22 cellular contexts compared by ENCODE assay signal in the genomic region with DNA sequence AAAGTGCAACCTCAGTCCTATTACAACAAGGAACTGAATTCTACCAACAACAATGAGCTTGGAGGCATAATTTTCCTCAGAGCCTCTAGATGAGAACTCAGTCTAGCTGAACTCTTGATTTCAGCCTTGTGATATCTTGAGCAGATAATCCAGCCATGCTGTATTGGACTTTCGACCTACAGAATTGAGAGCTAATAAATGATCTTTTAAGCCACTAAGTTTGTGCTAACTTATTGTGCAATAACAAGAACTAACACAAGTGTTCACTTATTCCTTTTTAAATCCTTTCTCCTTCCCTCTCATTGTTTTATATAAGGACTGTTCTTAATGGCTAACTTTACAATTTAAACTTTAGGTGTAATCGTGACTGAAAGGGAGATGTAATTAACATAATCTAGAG.
A peak's percentile ranks its signal among the peaks of the same experiment; 100 is the strongest.
DNase-seq lines count a peak whose midpoint lies in the region; ATAC-seq, FAIRE-seq and TF ChIP-seq lines count a peak whose summit lies in the region.
"Had no signal": no experiment of that assay in that cellular context is flagged by ENCODE, and none has a peak within 500 bp of the region (broad histone marks: within the 10 kb centered on the region; RNA-seq: fewer than 3 reads in every experiment).

No MANE protein-coding gene starts in this region.

- no peak for FAIRE-seq in K562 (lab: Jason Lieb, UNC)
- FAIRE-seq: GM12878 had no signal

- no peak overlapping the region for H2AK5ac ChIP-seq in H9 (ENCODE audit: insufficient read length, low read length)

- H3K4me1 ChIP-seq in A673 (ENCODE audit: insufficient read depth, low read length, poor library complexity, severe bottlenecking) (peaks cover 2% of the 10 kb centered on the region), H9 (ENCODE audit: insufficient read depth, low read length) (peaks cover 5% of the 10 kb centered on the region; the same call in 1 of the 2 replicates), K562 (replicated peaks in 1 of 2; ENCODE audit: control insufficient read depth in 2 of 2, insufficient read depth in 2 of 2, low read length in 2 of 2) (no peaks in the 10 kb centered on the region), neural progenitor cell (no peaks in the 10 kb centered on the region), smooth muscle cell (ENCODE audit: low read depth) (no peaks in the 10 kb centered on the region)
- H3K4me1 ChIP-seq: BLaER1 treated with 17β-estradiol and CSF1 and Interleukin-3, amounts not matched to agents 10 nM and 100 nM; HAP-1 had no signal

- H3K27ac ChIP-seq in A673 (ENCODE audit: low read depth, low read length, poor library complexity, severe bottlenecking): peak overlapping the region; percentile 12
- H3K27ac ChIP-seq in H9 (ENCODE audit: insufficient read length, low read depth, low read length): no peak overlapping the region
- no peak overlapping the region for H3K27ac ChIP-seq in K562 (ENCODE audit: extremely low read depth, low read depth, low read length)
- no peak overlapping the region for H3K27ac ChIP-seq in neural progenitor cell
- no peak overlapping the region for H3K27ac ChIP-seq in smooth muscle cell (ENCODE audit: low read depth)
- H3K27ac ChIP-seq: BLaER1 treated with 17β-estradiol and CSF1 and Interleukin-3, amounts not matched to agents 10 nM and 100 nM; KMS-11 had no signal

- no peaks in the 10 kb centered on the region for H3K9me1 ChIP-seq in K562 (ENCODE audit: control insufficient read depth, insufficient read depth, low read length)

- intact Hi-C loops in A673 (cut with micrococcal nuclease; ENCODE audit: unreplicated experiment) (no loop called here), K562 (cut with micrococcal nuclease) (no loop called here)

- H3K9ac ChIP-seq in H9 (ENCODE audit: extremely low read depth, insufficient read length, low read length) (no peak overlapping the region), K562 (ENCODE audit: insufficient read depth in 1 of 2, low read depth in 2 of 2, low read length in 2 of 2) (no peak overlapping the region), neural progenitor cell (no peak overlapping the region), smooth muscle cell (ENCODE audit: low read depth) (no peak overlapping the region)
- H3K9ac ChIP-seq: BLaER1 treated with 17β-estradiol and CSF1 and Interleukin-3, amounts not matched to agents 10 nM and 100 nM; KMS-11 had no signal

- no peak overlapping the region for H3T11ph ChIP-seq in H9 (ENCODE audit: low read length)

- no peak overlapping the region for H2BK12ac ChIP-seq in H9 (ENCODE audit: insufficient read length, low read depth, low read length)

- no peak overlapping the region for H3K4me3 ChIP-seq in A673 (ENCODE audit: low read depth, low read length, poor library complexity, severe bottlenecking)
- H3K4me3 ChIP-seq in K562: no peak overlapping the region
- no peak overlapping the region for H3K4me3 ChIP-seq in neural progenitor cell
- H3K4me3 ChIP-seq in smooth muscle cell: no peak overlapping the region
- H3K4me3 ChIP-seq: BLaER1 treated with 17β-estradiol and CSF1 and Interleukin-3, amounts not matched to agents 10 nM and 100 nM; GM12878; HAP-1 had no signal

- no peak for TF ChIP-seq EP300 in K562 (IDR thresholded peaks at IDR 0.05; ENCODE audit: low read length)

- no peaks in the 10 kb centered on the region for H3K23me2 ChIP-seq in H9 (ENCODE audit: insufficient read length, low read depth, low read length, poor library complexity, severe bottlenecking)

- no TSS peak for BruUV-seq in A673 (replicated peaks; lab: Mats Ljungman, UMichigan)
- no TSS peak for BruUV-seq in K562 (replicated peaks; lab: Mats Ljungman, UMichigan)

- H3K9me3 ChIP-seq in A673 (ENCODE audit: low read depth, low read length, poor library complexity, severe bottlenecking) (no peaks in the 10 kb centered on the region), H9 (ENCODE audit: control insufficient read depth, low read depth, low read length) (no peaks in the 10 kb centered on the region), K562 (replicated peaks; ENCODE audit: control insufficient read depth, insufficient read depth, low read depth, low read length) (no peaks in the 10 kb centered on the region), neural progenitor cell (ENCODE audit: low read depth) (no peaks in the 10 kb centered on the region), smooth muscle cell (replicated peaks; ENCODE audit: low read depth) (no peaks in the 10 kb centered on the region)
- H3K9me3 ChIP-seq: BLaER1 treated with 17β-estradiol and CSF1 and Interleukin-3, amounts not matched to agents 10 nM and 100 nM; HAP-1 had no signal

- no peaks in the 10 kb centered on the region for H3K79me1 ChIP-seq in H9 (ENCODE audit: insufficient read depth, low read depth, low read length, poor library complexity, severe bottlenecking)

- H3F3A ChIP-seq in neural progenitor cell (ENCODE audit: low read depth): no peaks in the 10 kb centered on the region
- H3F3A ChIP-seq in smooth muscle cell (ENCODE audit: low read depth): no peaks in the 10 kb centered on the region

- H4K20me1 ChIP-seq in H9 (ENCODE audit: control insufficient read depth, insufficient read depth, insufficient read length) (no peaks in the 10 kb centered on the region), K562 (replicated peaks; ENCODE audit: control insufficient read depth, insufficient read depth, low read length) (no peaks in the 10 kb centered on the region), neural progenitor cell (ENCODE audit: low read depth) (no peaks in the 10 kb centered on the region), smooth muscle cell (ENCODE audit: low read depth) (no peaks in the 10 kb centered on the region)
- H4K20me1 ChIP-seq: BLaER1 treated with 17β-estradiol and CSF1 and Interleukin-3, amounts not matched to agents 10 nM and 100 nM had no signal

- H3K14ac ChIP-seq in H9 (ENCODE audit: insufficient read depth, low read length): no peak overlapping the region

- no peak overlapping the region for H3K23ac ChIP-seq in H9 (ENCODE audit: insufficient read length, low read depth, low read length)

- peak overlapping the region; percentile 3 for H2BK20ac ChIP-seq in H9 (ENCODE audit: low read depth, low read length, poor library complexity, severe bottlenecking)

- H2BK5ac ChIP-seq in H9 (ENCODE audit: insufficient read length, low read length): no peak overlapping the region

- H3K36me3 Mint-ChIP-seq in H9 (ENCODE audit: insufficient read depth in 1 of 3, low read depth in 3 of 3) (peaks cover 0 to 3% (median 0%) of the 10 kb centered on the region in 3 experiments; a peak in 1 of 7 replicates), neural progenitor cell (no peaks in the 10 kb centered on the region)
- H3K36me3 Mint-ChIP-seq: CD8-positive, alpha-beta T cell had no signal

- no peak overlapping the region for H3K56ac ChIP-seq in H9 (ENCODE audit: insufficient read length, low read depth, low read length)

- DNase-seq in A673 (ENCODE audit: low spot score) (no peak), H9 (no peak), K562 (ENCODE audit: extremely low read depth in 1 of 4, low spot score in 3 of 4) (no peak), neural progenitor cell (ENCODE audit: low spot score) (no peak), KBM-7 (no peak), smooth muscle cell (lab: John Stamatoyannopoulos, UW; ENCODE audit: unreplicated experiment) (no peak), GM13976 (ENCODE audit: low spot score) (no peak)
- DNase-seq: 8988T; Calu3; CD8-positive, alpha-beta T cell; DMS 273 treated with DMSO at 0.1 percent for 48 hours; DMS53; DND-41; EL; GOT3 had no signal

- no peak overlapping the region for H3K4ac ChIP-seq in H9 (ENCODE audit: low read depth, low read length)

- WGBS in H9 (ENCODE audit: extremely low coverage, insufficient read length, low lambda C conversion rate): no CpG with 5 or more reads among the region's 2 CpGs
- 4% methylated on average over 2 of the region's 2 CpGs for WGBS in K562 (ENCODE audit: insufficient coverage, low coverage, missing lambda C conversion rate)
- WGBS in smooth muscle cell (ENCODE audit: low lambda C conversion rate): 80% methylated on average over 2 of the region's 2 CpGs

- no peak overlapping the region for H3K18ac ChIP-seq in H9 (ENCODE audit: insufficient read length, low read depth, low read length)

- H4K8ac ChIP-seq in H9 (replicated peaks; ENCODE audit: insufficient read length, low read depth, low read length): no peak overlapping the region

- no peak overlapping the region for H4K5ac ChIP-seq in H9 (ENCODE audit: insufficient read length, low read depth, low read length)

- H2AFZ ChIP-seq in H9 (ENCODE audit: low read length) (no peak overlapping the region), K562 (ENCODE audit: low read depth, low read length) (no peak overlapping the region), neural progenitor cell (replicated peaks) (peak overlapping the region; percentile 13), smooth muscle cell (ENCODE audit: low read depth) (no peak overlapping the region)

- TF ChIP-seq POLR2A in K562 (conservative IDR thresholded peaks at IDR 0.05): no peak

- H3K36me3 ChIP-seq in A673 (ENCODE audit: insufficient read depth, low read length, poor library complexity, severe bottlenecking) (no peaks in the 10 kb centered on the region), K562 (ENCODE audit: control insufficient read depth, insufficient read depth, low read length) (no peaks in the 10 kb centered on the region), neural progenitor cell (no peaks in the 10 kb centered on the region), smooth muscle cell (ENCODE audit: low read depth) (no peaks in the 10 kb centered on the region)
- H3K36me3 ChIP-seq: BLaER1 treated with 17β-estradiol and CSF1 and Interleukin-3, amounts not matched to agents 10 nM and 100 nM; HAP-1 had no signal

- TF ChIP-seq CTCF in A673 (conservative IDR thresholded peaks at IDR 0.05; ENCODE audit: low read depth, low read length) (no peak), H9 (conservative IDR thresholded peaks at IDR 0.05) (no peak), K562 (IDR thresholded peaks at IDR 0.05 in 2 of 3, conservative IDR thresholded peaks at IDR 0.05 in 1 of 3; ENCODE audit: insufficient read depth in 2 of 3, low read depth in 1 of 3, low read length in 3 of 3) (no peak), neural progenitor cell (IDR thresholded peaks at IDR 0.05) (no peak), smooth muscle cell (IDR thresholded peaks at IDR 0.05; ENCODE audit: borderline replicate concordance, insufficient read depth, poor library complexity, severe bottlenecking) (no peak), GM13976 (IDR thresholded peaks at IDR 0.05; ENCODE audit: borderline replicate concordance, control extremely low read depth, extremely low read depth, insufficient read depth, missing control alignments) (no peak)

- no peak overlapping the region for H4K91ac ChIP-seq in H9 (ENCODE audit: insufficient read length, low read depth, low read length)

- no peak for TF ChIP-seq RAD21 in K562 (CRISPR knock-in tag; conservative IDR thresholded peaks at IDR 0.05 in 1 of 2, IDR thresholded peaks at IDR 0.05 in 1 of 2)

- CTCF ChIA-PET in A673 (lab: Charles Lee): no interaction called here
- CTCF ChIA-PET in K562 (lab: Yijun Ruan, JAX; ENCODE audit: low intra/inter-chr PET ratio): no interaction called here

- H3K27me3 Mint-ChIP-seq in H9 (ENCODE audit: low read depth) (no peaks in the 10 kb centered on the region), neural progenitor cell (ENCODE audit: insufficient read depth, low read depth) (no peaks in the 10 kb centered on the region)

- POLR2A ChIA-PET in A673 (lab: Charles Lee; ENCODE audit: low non-redundant PET) (no interaction called here), K562 (lab: Yijun Ruan, JAX) (no interaction called here)

- H3K9me3 Mint-ChIP-seq in H9 (no peaks in the 10 kb centered on the region), neural progenitor cell (no peaks in the 10 kb centered on the region)
- H3K9me3 Mint-ChIP-seq: CD8-positive, alpha-beta T cell had no signal

- H2BK120ac ChIP-seq in H9 (ENCODE audit: low read depth, low read length, poor library complexity, severe bottlenecking): no peak overlapping the region

- peaks cover 12 to 23% of the 10 kb centered on the region in 2 experiments for H3K4me1 Mint-ChIP-seq in H9
- H3K4me1 Mint-ChIP-seq in neural progenitor cell: no peaks in the 10 kb centered on the region
- H3K4me1 Mint-ChIP-seq: B cell had no signal

- peaks cover 4% of the 10 kb centered on the region for H3K27me3 ChIP-seq in A673 (replicated peaks; ENCODE audit: insufficient read depth, low read depth, low read length, poor library complexity)
- H3K27me3 ChIP-seq in H9 (ENCODE audit: insufficient read depth, low read length): no peaks in the 10 kb centered on the region
- H3K27me3 ChIP-seq in K562 (ENCODE audit: control insufficient read depth in 2 of 2, insufficient read depth in 2 of 2, low read length in 2 of 2): no peaks in the 10 kb centered on the region
- no peaks in the 10 kb centered on the region for H3K27me3 ChIP-seq in neural progenitor cell
- H3K27me3 ChIP-seq in smooth muscle cell (ENCODE audit: low read depth): no peaks in the 10 kb centered on the region

- no peak overlapping the region for H3K27ac Mint-ChIP-seq in H9
- H3K27ac Mint-ChIP-seq in neural progenitor cell: no peak overlapping the region
- H3K27ac Mint-ChIP-seq: B cell; CD8-positive, alpha-beta T cell; IgD-negative memory B cell had no signal

- in situ Hi-C loops in K562 (cut with MboI): no loop called here
- in situ Hi-C loops in KBM-7 (cut with MboI; ENCODE audit: low pct_unique_long_range_greater_than_20kb, low sequenced_read_pairs): no loop called here
- in situ Hi-C loops in GM13976 (cut with MboI; ENCODE audit: low sequenced_read_pairs, unreplicated experiment): no loop called here

- no peak overlapping the region for H2BK15ac ChIP-seq in H9 (ENCODE audit: low read depth, low read length)

- H3K79me2 ChIP-seq in H9 (ENCODE audit: insufficient read depth, low read length) (no peaks in the 10 kb centered on the region), K562 (ENCODE audit: control insufficient read depth, insufficient read depth, low read length) (no peaks in the 10 kb centered on the region), neural progenitor cell (ENCODE audit: low read depth) (no peaks in the 10 kb centered on the region), smooth muscle cell (ENCODE audit: low read depth) (no peaks in the 10 kb centered on the region)

- no peak overlapping the region for H3K4me2 ChIP-seq in H9 (ENCODE audit: insufficient read depth, insufficient read length, low read length)
- no peak overlapping the region for H3K4me2 ChIP-seq in K562 (ENCODE audit: insufficient read depth, low read length)
- H3K4me2 ChIP-seq in neural progenitor cell: no peak overlapping the region
- no peak overlapping the region for H3K4me2 ChIP-seq in smooth muscle cell
- H3K4me2 ChIP-seq: BLaER1 treated with 17β-estradiol and CSF1 and Interleukin-3, amounts not matched to agents 10 nM and 100 nM; KMS-11 had no signal

- H3K4me3 Mint-ChIP-seq in H9 (no peak overlapping the region), neural progenitor cell (no peak overlapping the region)
- H3K4me3 Mint-ChIP-seq: B cell; CD8-positive, alpha-beta T cell; IgD-negative memory B cell had no signal

- ATAC-seq in K562 (no peak), GM18868 (IDR thresholded peaks at IDR 0.05; ENCODE audit: unreplicated experiment) (no peak)
- ATAC-seq: CD8-positive, alpha-beta T cell; GM12878 had no signal
